Comparison of ENCODE assay signal across 11 cellular contexts in the genomic region with DNA sequence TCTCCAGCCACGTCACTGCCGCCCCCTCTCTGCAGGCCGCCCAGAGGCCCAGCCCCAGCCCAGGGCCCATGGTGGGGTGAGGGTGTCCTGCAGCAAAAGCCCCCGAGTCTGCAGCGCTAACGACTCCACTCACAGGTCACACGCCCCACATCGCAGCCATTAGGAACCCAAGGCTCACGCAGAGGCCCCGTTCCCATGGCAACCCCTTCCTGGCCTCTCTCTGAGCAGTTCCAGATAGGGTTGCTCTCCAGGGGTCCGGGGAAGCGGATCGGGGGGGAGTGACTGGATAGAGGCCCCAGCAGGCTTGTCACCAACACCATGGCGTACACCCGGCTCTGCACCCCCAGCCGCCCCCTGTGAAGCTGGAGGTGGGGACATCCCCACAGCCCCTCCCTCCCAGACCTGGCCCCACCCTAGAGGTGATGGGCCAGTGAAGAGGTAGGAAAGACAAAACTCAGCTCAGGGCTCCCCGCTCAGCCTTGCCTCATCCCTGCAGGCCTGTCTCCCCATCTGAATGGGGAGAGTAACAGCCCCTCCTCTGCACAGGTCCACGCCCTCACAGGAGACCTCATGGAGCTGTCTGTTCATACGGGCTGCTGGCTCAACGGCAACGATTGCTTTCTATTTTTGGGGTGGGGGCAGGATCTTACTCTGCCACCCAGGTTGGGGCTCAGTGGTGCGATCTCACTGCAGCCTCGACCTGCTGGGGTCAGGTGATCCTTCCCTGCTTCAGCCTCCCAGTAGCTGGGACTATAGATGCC. TPM values are rescaled to one million over a fixed set of nuclear protein-coding genes. Genes with fewer than 3 reads are reported as not detected.
DNase-seq lines count a peak whose midpoint lies in the region; ATAC-seq, FAIRE-seq and TF ChIP-seq lines count a peak whose summit lies in the region.
"Had no signal": no experiment of that assay in that cellular context is flagged by ENCODE, and none has a peak within 500 bp of the region (broad histone marks: within the 10 kb centered on the region; RNA-seq: fewer than 3 reads in every experiment).

No MANE protein-coding gene starts in this region.

- CTCF ChIA-PET in activated CD4-positive, alpha-beta T cell treated with anti-CD3 and anti-CD28 coated beads, Interleukin-2, amount 10 ng/mL, durations not matched to agents 7 days and 5 days (lab: Charles Lee), result interaction anchor here (1.1 kb wide), 1 partner anchor 67 kb away, joined by 3 read pairs; no protein-coding TSS in a partner anchor

- peaks cover 8% of the 10 kb centered on the region for H3K4me1 Mint-ChIP-seq in GM23338
- peaks cover 13% of the 10 kb centered on the region for H3K4me1 Mint-ChIP-seq in activated CD4-positive, alpha-beta T cell treated with anti-CD3 and anti-CD28 coated beads, Interleukin-2, amount 10 ng/mL, durations not matched to agents 7 days and 5 days
- peaks cover 21% of the 10 kb centered on the region for H3K4me1 Mint-ChIP-seq in chondrocyte (ENCODE audit: low read depth)

- peak; percentile 86 for DNase-seq in GM23338 (ENCODE audit: low spot score)
- DNase-seq in foreskin fibroblast, result peak; percentile 33 to 73
- DNase-seq in putamen (ENCODE audit: low spot score), result peak; percentile 21
- DNase-seq in activated CD4-positive, alpha-beta T cell treated with anti-CD3 and anti-CD28 coated beads, Interleukin-2, amount 10 ng/mL, durations not matched to agents 7 days and 5 days, result no peak
- DNase-seq in H54 (ENCODE audit: insufficient read length, low spot score), result no peak
- DNase-seq in MM.1S, result no peak
- no peak for DNase-seq in chondrocyte (ENCODE audit: low spot score)
- DNase-seq: hippocampal formation, OCI-M1 had no signal

- H3K4me3 ChIP-seq in GM23338 (no peak overlapping the region), foreskin fibroblast (ENCODE audit: low read depth in 1 of 2, low read length in 2 of 2) (no peak overlapping the region), MM.1S (ENCODE audit: low read length) (no peak overlapping the region)

- H3F3A ChIP-seq in GM23338 (replicated peaks; ENCODE audit: low read depth), result no peaks in the 10 kb centered on the region; the same call in 1 of the 2 replicates
- H3F3A ChIP-seq in MM.1S (ENCODE audit: insufficient read depth, low read length), result no peaks in the 10 kb centered on the region

- no peaks in the 10 kb centered on the region for H3K9me3 ChIP-seq in MM.1S (replicated peaks; ENCODE audit: insufficient read depth, low read length)

- H3K27me3 ChIP-seq in GM23338 (ENCODE audit: insufficient read depth) (0 out of 2 replicates have a peak, but pooled peaks cover 9% of the 10 kb centered on the region), MM.1S (replicated peaks; ENCODE audit: insufficient read depth, low read length) (no peaks in the 10 kb centered on the region)

- H3K4me1 ChIP-seq in GM23338 (ENCODE audit: insufficient read depth) (peaks cover 14% of the 10 kb centered on the region; the same call in 1 of the 2 replicates), MM.1S (ENCODE audit: low read length) (no peaks in the 10 kb centered on the region)

- ATAC-seq in GM23338, result peak; percentile 80
- ATAC-seq in SK-N-SH treated with all-trans-retinoic acid at 6 μM for 48 hours, result peak; percentile 12

- H3K4me2 ChIP-seq in GM23338, result peak overlapping the region; percentile 26; the same call in 1 of the 2 replicates
- no peak overlapping the region for H3K4me2 ChIP-seq in MM.1S (ENCODE audit: low read depth, low read length)

- H3K4me3 Mint-ChIP-seq in GM23338, result no peak overlapping the region
- H3K4me3 Mint-ChIP-seq in activated CD4-positive, alpha-beta T cell treated with anti-CD3 and anti-CD28 coated beads, Interleukin-2, amount 10 ng/mL, durations not matched to agents 7 days and 5 days, result no peak overlapping the region
- H3K4me3 Mint-ChIP-seq in chondrocyte (ENCODE audit: unreplicated experiment), result no peak overlapping the region

- H4K20me1 ChIP-seq in GM23338 (replicated peaks; ENCODE audit: insufficient read depth) (peaks cover 6% of the 10 kb centered on the region; the same call in 1 of the 2 replicates), MM.1S (ENCODE audit: insufficient read depth, low read length) (peaks cover 9% of the 10 kb centered on the region; the same call in 1 of the 2 replicates)

- H3K9ac ChIP-seq in MM.1S (ENCODE audit: low read length), result no peak overlapping the region

- H3K36me3 ChIP-seq in GM23338 (ENCODE audit: insufficient read depth), result no peaks in the 10 kb centered on the region
- peaks cover 4% of the 10 kb centered on the region; the same call in 1 of the 2 replicates for H3K36me3 ChIP-seq in MM.1S (replicated peaks; ENCODE audit: insufficient read depth, low read length)

- H3K36me3 Mint-ChIP-seq in GM23338 (ENCODE audit: low read depth), result peaks cover 4% of the 10 kb centered on the region; the same call in 2 of the 3 replicates
- peaks cover 17% of the 10 kb centered on the region for H3K36me3 Mint-ChIP-seq in activated CD4-positive, alpha-beta T cell treated with anti-CD3 and anti-CD28 coated beads, Interleukin-2, amount 10 ng/mL, durations not matched to agents 7 days and 5 days (ENCODE audit: low read depth)
- peaks cover 5% of the 10 kb centered on the region for H3K36me3 Mint-ChIP-seq in chondrocyte (ENCODE audit: low read depth)

- POLR2A ChIA-PET in activated CD4-positive, alpha-beta T cell treated with anti-CD3 and anti-CD28 coated beads, Interleukin-2, amount 10 ng/mL, durations not matched to agents 7 days and 5 days (lab: Charles Lee), result interaction anchor here (1.1 kb wide), 1 partner anchor 14 kb away, joined by 3 read pairs; no protein-coding TSS in a partner anchor

- H3K79me2 ChIP-seq in GM23338 (replicated peaks; ENCODE audit: insufficient read depth) (peaks cover 7% of the 10 kb centered on the region; the same call in 1 of the 2 replicates), MM.1S (ENCODE audit: low read length) (peaks cover 75% of the 10 kb centered on the region)

- H3K9me3 Mint-ChIP-seq in GM23338 (no peaks in the 10 kb centered on the region), chondrocyte (ENCODE audit: low read depth) (no peaks in the 10 kb centered on the region)
- no peaks in the 10 kb centered on the region for H3K9me3 Mint-ChIP-seq in activated CD4-positive, alpha-beta T cell treated with anti-CD3 and anti-CD28 coated beads, Interleukin-2, amount 10 ng/mL, durations not matched to agents 7 days and 5 days

- H3K27me3 Mint-ChIP-seq in GM23338 (ENCODE audit: insufficient read depth, low read depth, poor library complexity), result peaks cover 17% of the 10 kb centered on the region
- no peaks in the 10 kb centered on the region for H3K27me3 Mint-ChIP-seq in activated CD4-positive, alpha-beta T cell treated with anti-CD3 and anti-CD28 coated beads, Interleukin-2, amount 10 ng/mL, durations not matched to agents 7 days and 5 days
- H3K27me3 Mint-ChIP-seq in chondrocyte (ENCODE audit: low read depth), result no peaks in the 10 kb centered on the region

- no peaks in the 10 kb centered on the region for H3K9me2 ChIP-seq in GM23338 (ENCODE audit: insufficient read depth)
- no peaks in the 10 kb centered on the region for H3K9me2 ChIP-seq in MM.1S (replicated peaks; ENCODE audit: insufficient read depth, low read length)

- H2AFZ ChIP-seq in GM23338, result no peak overlapping the region
- H2AFZ ChIP-seq in MM.1S (ENCODE audit: low read length), result no peak overlapping the region

- no peak for FAIRE-seq in H54 (lab: Jason Lieb, UNC)
- FAIRE-seq: G401.6 had no signal

- H3K27ac Mint-ChIP-seq in GM23338 (no peak overlapping the region), chondrocyte (ENCODE audit: unreplicated experiment) (no peak overlapping the region)
- no peak overlapping the region for H3K27ac Mint-ChIP-seq in activated CD4-positive, alpha-beta T cell treated with anti-CD3 and anti-CD28 coated beads, Interleukin-2, amount 10 ng/mL, durations not matched to agents 7 days and 5 days

- TF ChIP-seq CTCF in GM23338 (conservative IDR thresholded peaks at IDR 0.05; ENCODE audit: low read depth in 2 of 2) (no peak), foreskin fibroblast (IDR thresholded peaks at IDR 0.05; ENCODE audit: low read depth, low read length) (no peak), MM.1S (IDR thresholded peaks at IDR 0.05; ENCODE audit: low read length) (no peak), chondrocyte (IDR thresholded peaks at IDR 0.05) (no peak)

- H3K27ac ChIP-seq in GM23338 (ENCODE audit: low read depth) (no peak overlapping the region), MM.1S (ENCODE audit: low read length) (no peak overlapping the region)

- no peak for TF ChIP-seq POLR2A in H54 (IDR thresholded peaks at IDR 0.05; ENCODE audit: low read depth, low read length)

TF ChIP-seq in GM23338, 12 proteins besides CTCF, POLR2A, EP300 and RAD21 (continues in another document):
- TF ChIP-seq, protein P1, sequence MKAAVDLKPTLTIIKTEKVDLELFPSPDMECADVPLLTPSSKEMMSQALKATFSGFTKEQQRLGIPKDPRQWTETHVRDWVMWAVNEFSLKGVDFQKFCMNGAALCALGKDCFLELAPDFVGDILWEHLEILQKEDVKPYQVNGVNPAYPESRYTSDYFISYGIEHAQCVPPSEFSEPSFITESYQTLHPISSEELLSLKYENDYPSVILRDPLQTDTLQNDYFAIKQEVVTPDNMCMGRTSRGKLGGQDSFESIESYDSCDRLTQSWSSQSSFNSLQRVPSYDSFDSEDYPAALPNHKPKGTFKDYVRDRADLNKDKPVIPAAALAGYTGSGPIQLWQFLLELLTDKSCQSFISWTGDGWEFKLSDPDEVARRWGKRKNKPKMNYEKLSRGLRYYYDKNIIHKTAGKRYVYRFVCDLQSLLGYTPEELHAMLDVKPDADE (IDR thresholded peaks at IDR 0.05), result no peak
- no peak for TF ChIP-seq ZNF114 (CRISPR knock-in tag; IDR thresholded peaks at IDR 0.05)

TF ChIP-seq in SK-N-SH treated with all-trans-retinoic acid at 6 μM for 48 hours, 23 proteins besides CTCF, POLR2A, EP300 and RAD21 (continues in another document):
- no peak for TF ChIP-seq OSR1 (CRISPR knock-in tag; IDR thresholded peaks at IDR 0.05)

RNA-seq across cellular contexts. Expression of a gene that starts 41.2 kb away (rescaled TPM):
- 6.9 and 17.5 TPM in 2 replicates for total RNA-seq in GM23338 (2014; rRNA removed; shearing (Covaris generic))
- 2.0 and 2.1 TPM in 2 replicates for polyA plus RNA-seq in GM23338 (2016; fragmentation: Nextera tagmentation; extraction: Ambion mirVana)
- total RNA-seq in activated CD4-positive, alpha-beta T cell treated with anti-CD3 and anti-CD28 coated beads, Interleukin-2, amount 10 ng/mL, durations not matched to agents 7 days and 5 days, result 10 to 100 TPM; 45.8 to 53.9 TPM
- 95.4 to 137 TPM (median 101 TPM) in 3 replicates for total RNA-seq in chondrocyte

Comparison
In these comparisons a context has a peak if more than half of its experiments do, and no peak if none do; other contexts are left out.
1. DNase-seq: peak in GM23338 (single experiment), foreskin fibroblast (2 of 2) and putamen (single experiment); none in activated CD4-positive, alpha-beta T cell treated with anti-CD3 and anti-CD28 coated beads, Interleukin-2, amount 10 ng/mL, durations not matched to agents 7 days and 5 days (single experiment), H54 (single experiment), MM.1S (single experiment) and chondrocyte (single experiment).